ENCODE assay signal across 17 cellular contexts in the genomic region with DNA sequence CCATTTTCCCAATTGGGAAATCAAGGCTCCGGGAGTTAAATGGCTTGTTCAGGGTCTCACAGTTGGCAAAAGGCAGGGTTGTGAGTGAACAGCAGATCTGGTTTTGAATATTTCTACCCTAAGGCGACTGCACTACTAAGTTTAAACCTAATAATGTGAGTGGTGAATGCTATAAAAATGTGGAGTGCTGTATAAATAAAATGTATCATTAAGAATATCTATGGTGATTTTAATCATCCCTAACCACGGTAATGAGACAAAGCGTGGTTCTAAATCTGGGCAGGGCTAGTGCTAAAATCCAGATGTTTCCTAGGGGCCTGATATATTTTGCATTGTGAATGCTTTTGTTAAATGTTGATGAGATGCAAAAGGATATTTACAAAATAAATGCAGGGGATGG. TPM values are rescaled to one million over a fixed set of nuclear protein-coding genes. Genes with fewer than 3 reads are reported as not detected.
"Had no signal": no experiment of that assay in that cellular context is flagged by ENCODE, and none has a peak within 500 bp of the region (broad histone marks: within the 10 kb centered on the region; RNA-seq: fewer than 3 reads in every experiment).

No MANE protein-coding gene starts in this region.

- H3K4me1 Mint-ChIP-seq: stimulated activated memory B cell treated with anti-CD40 and anti-IgM and Interleukin-4, amounts not matched to agents 10 μg/mL and 1 μg/mL and 100 μg/mL, for 72 hours had no signal

- ATAC-seq: foreskin keratinocyte; stimulated activated memory B cell treated with anti-CD40 and anti-IgM and Interleukin-4, amounts not matched to agents 10 μg/mL and 1 μg/mL and 100 μg/mL, for 72 hours had no signal

- H3K36me3 Mint-ChIP-seq: mesothelial cell of epicardium; stimulated activated memory B cell treated with anti-CD40 and anti-IgM and Interleukin-4, amounts not matched to agents 10 μg/mL and 1 μg/mL and 100 μg/mL, for 72 hours had no signal

- H3K27ac ChIP-seq: foreskin keratinocyte, vagina, VCaP had no signal

- DNase-seq: activated CD4-positive, alpha-beta T cell treated with anti-CD3 and anti-CD28 coated beads for 1 hour; activated CD4-positive, alpha-beta T cell treated with anti-CD3 and anti-CD28 coated beads, Interleukin-2, amount 50 U/mL, for 4 hours; activated naive CD4-positive, alpha-beta T cell treated with anti-CD3 and anti-CD28 coated beads, Interleukin-2, amount 50 U/mL, for 16 hours; activated T-cell treated with anti-CD3 and anti-CD28 coated beads for 4 hours; foreskin keratinocyte; stimulated activated CD4-positive, alpha-beta T cell treated with anti-CD3 and anti-CD28 coated beads, Interleukin-2, amount 100 ng/mL, for 48 hours; T-helper 1 cell; T1000 had no signal

- H3K36me3 ChIP-seq: tibial artery, vagina had no signal

- H3K4me3 ChIP-seq: lung, tibial artery, vagina had no signal

- H3K4me3 Mint-ChIP-seq: mesothelial cell of epicardium; stimulated activated memory B cell treated with anti-CD40 and anti-IgM and Interleukin-4, amounts not matched to agents 10 μg/mL and 1 μg/mL and 100 μg/mL, for 72 hours had no signal

- H3K4me1 ChIP-seq: foreskin keratinocyte, vagina had no signal

- H3K27me3 ChIP-seq: tibial artery, vagina had no signal

- H3K27ac Mint-ChIP-seq: stimulated activated memory B cell treated with anti-CD40 and anti-IgM and Interleukin-4, amounts not matched to agents 10 μg/mL and 1 μg/mL and 100 μg/mL, for 72 hours had no signal

- H3K9me3 Mint-ChIP-seq: mesothelial cell of epicardium; stimulated activated memory B cell treated with anti-CD40 and anti-IgM and Interleukin-4, amounts not matched to agents 10 μg/mL and 1 μg/mL and 100 μg/mL, for 72 hours had no signal

- FAIRE-seq: astrocyte, colon, endothelial cell of umbilical vein had no signal

- H3K9me3 ChIP-seq: tibial artery, vagina had no signal

RNA-seq across cellular contexts. Expression of gene TSPAN18, which starts 58.0 kb away (rescaled TPM):
- polyA plus RNA-seq: foreskin keratinocyte had no signal
